Comparison of ENCODE assay signal across 2 cellular contexts in the genomic region with DNA sequence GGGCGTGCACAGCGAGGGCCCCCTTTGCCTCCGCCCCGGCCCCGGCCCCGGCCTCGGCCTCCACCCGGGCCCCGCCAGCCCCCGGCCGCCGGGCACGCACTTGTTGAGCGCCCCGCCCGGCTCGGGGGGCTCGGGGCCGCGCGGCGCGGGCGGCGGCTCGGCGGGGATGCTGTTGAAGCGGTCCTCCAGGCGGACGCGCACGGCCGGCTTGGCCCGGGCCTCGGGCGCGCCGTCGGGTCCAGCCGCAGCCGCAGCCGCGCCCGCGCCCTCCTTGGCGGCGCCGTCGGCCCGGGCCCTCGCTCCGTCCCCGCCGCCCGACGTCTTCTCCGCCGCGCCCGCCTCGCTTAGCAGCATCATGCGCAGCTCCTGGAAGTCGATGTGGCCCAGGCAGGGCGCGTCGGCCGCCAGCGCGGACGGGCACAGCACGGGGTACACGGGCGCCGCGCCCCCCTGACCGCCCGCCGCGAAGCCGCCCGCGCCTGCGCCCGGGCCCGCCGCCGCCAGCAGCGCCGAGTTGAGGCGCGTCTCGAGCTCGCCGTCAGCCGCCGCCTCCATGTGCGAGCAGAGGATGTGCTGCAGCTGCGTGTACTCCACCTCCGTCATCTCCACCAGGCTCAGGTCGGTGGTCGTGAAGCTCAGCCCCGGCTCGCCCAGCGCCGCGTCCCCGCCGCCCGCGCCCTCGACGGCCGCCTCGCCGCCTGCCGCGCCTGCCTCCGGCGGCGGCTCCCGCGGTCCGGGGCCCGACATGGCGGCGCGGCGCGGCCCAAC.
A peak's percentile ranks its signal among the peaks of the same experiment; 100 is the strongest.
TF ChIP-seq lines count a peak whose summit lies in the region.

No MANE protein-coding gene starts in this region.

TF ChIP-seq in K562, 482 proteins besides CTCF, POLR2A, EP300 and RAD21 (continued from another document):
- TF ChIP-seq, protein P1, sequence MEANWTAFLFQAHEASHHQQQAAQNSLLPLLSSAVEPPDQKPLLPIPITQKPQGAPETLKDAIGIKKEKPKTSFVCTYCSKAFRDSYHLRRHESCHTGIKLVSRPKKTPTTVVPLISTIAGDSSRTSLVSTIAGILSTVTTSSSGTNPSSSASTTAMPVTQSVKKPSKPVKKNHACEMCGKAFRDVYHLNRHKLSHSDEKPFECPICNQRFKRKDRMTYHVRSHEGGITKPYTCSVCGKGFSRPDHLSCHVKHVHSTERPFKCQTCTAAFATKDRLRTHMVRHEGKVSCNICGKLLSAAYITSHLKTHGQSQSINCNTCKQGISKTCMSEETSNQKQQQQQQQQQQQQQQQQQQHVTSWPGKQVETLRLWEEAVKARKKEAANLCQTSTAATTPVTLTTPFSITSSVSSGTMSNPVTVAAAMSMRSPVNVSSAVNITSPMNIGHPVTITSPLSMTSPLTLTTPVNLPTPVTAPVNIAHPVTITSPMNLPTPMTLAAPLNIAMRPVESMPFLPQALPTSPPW (CRISPR knock-in tag; IDR thresholded peaks at IDR 0.05): no peak
- TF ChIP-seq CBFA2T3 (IDR thresholded peaks at IDR 0.05) (no peak), SIRT6 (IDR thresholded peaks at IDR 0.05; ENCODE audit: low read depth, low read length) (no peak), NONO (IDR thresholded peaks at IDR 0.05; ENCODE audit: low read depth in 2 of 2, low read length in 1 of 2) (0 out of 4 replicates have a peak, but pooled peaks of 1 of the 2 experiments have one; percentile 23), CBFB (CRISPR knock-in tag; IDR thresholded peaks at IDR 0.05) (no peak), SMAD4 (CRISPR knock-in tag; conservative IDR thresholded peaks at IDR 0.05) (peak; percentile 73; the same call in 1 of the 2 replicates), ZNF449 (CRISPR knock-in tag; IDR thresholded peaks at IDR 0.05) (no peak), YY1 (IDR thresholded peaks at IDR 0.05; ENCODE audit: borderline replicate concordance in 1 of 3, control insufficient read depth in 1 of 3, extremely low read depth in 1 of 3, insufficient read depth in 3 of 3, insufficient read length in 1 of 3, insufficient replicate concordance in 2 of 3, low read depth in 1 of 3, low read length in 2 of 3) (peak in 1 of 3 experiments; percentile 36), E2F6 (IDR thresholded peaks at IDR 0.05; ENCODE audit: borderline replicate concordance in 1 of 2, extremely low read depth in 1 of 2, insufficient read depth in 1 of 2, insufficient read length in 1 of 2, low read depth in 1 of 2, low read length in 1 of 2, poor library complexity in 1 of 2, severe bottlenecking in 1 of 2) (peak; percentile 49 to 66), NFXL1 (CRISPR knock-in tag; IDR thresholded peaks at IDR 0.05) (no peak), SOX6 (IDR thresholded peaks at IDR 0.05) (no peak), FUS (optimal IDR thresholded peaks at IDR 0.05; ENCODE audit: low read depth, low read length) (no peak), SIN3B (IDR thresholded peaks at IDR 0.05; ENCODE audit: low read depth) (0 out of 2 replicates have a peak, but pooled peaks have one; percentile 11), ZNF384 (IDR thresholded peaks at IDR 0.05; ENCODE audit: low read depth, low read length) (no peak), ZNF766 (CRISPR knock-in tag; conservative IDR thresholded peaks at IDR 0.05) (no peak)
- TF ChIP-seq, protein P2, sequence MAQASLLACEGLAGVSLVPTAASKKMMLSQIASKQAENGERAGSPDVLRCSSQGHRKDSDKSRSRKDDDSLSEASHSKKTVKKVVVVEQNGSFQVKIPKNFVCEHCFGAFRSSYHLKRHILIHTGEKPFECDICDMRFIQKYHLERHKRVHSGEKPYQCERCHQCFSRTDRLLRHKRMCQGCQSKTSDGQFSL (CRISPR knock-in tag; IDR thresholded peaks at IDR 0.05): no peak
- TF ChIP-seq, protein P2 (tag; IDR thresholded peaks at IDR 0.05): no peak

TF ChIP-seq in HepG2, 621 proteins besides CTCF, POLR2A, EP300 and RAD21 (continued from another document and continues in another):
- TF ChIP-seq SATB2 (CRISPR knock-in tag; IDR thresholded peaks at IDR 0.05) (no peak), ZNF674 (CRISPR knock-in tag; IDR thresholded peaks at IDR 0.05; ENCODE audit: low read depth) (no peak), EEA1 (CRISPR knock-in tag; IDR thresholded peaks at IDR 0.05; ENCODE audit: borderline replicate concordance) (0 out of 2 replicates have a peak, but pooled peaks have one; percentile 59), EHMT2 (IDR thresholded peaks at IDR 0.05; ENCODE audit: borderline replicate concordance, low read depth, low read length) (no peak), HMGXB4 (CRISPR knock-in tag; IDR thresholded peaks at IDR 0.05; ENCODE audit: borderline replicate concordance in 1 of 2, low read depth in 1 of 2) (0 out of 4 replicates have a peak, but pooled peaks of 1 of the 2 experiments have one; percentile 7), ZNF768 (CRISPR knock-in tag; IDR thresholded peaks at IDR 0.05) (peak; percentile 35; the same call in 1 of the 2 replicates), ZNF383 (CRISPR knock-in tag; IDR thresholded peaks at IDR 0.05; ENCODE audit: borderline replicate concordance) (no peak), ZNF788 (CRISPR knock-in tag; IDR thresholded peaks at IDR 0.05; ENCODE audit: borderline replicate concordance) (no peak), ZNF749 (CRISPR knock-in tag; IDR thresholded peaks at IDR 0.05; ENCODE audit: borderline replicate concordance) (no peak), ZBTB21 (CRISPR knock-in tag; IDR thresholded peaks at IDR 0.05) (no peak), KDM5A (IDR thresholded peaks at IDR 0.05; ENCODE audit: borderline replicate concordance, low read length) (no peak), KDM5B (CRISPR knock-in tag; IDR thresholded peaks at IDR 0.05; ENCODE audit: borderline replicate concordance) (no peak; the same call in 1 of the 2 replicates), TRAFD1 (CRISPR knock-in tag; IDR thresholded peaks at IDR 0.05; ENCODE audit: borderline replicate concordance) (no peak), MAX (IDR thresholded peaks at IDR 0.05) (0 out of 2 replicates have a peak, but pooled peaks have one; percentile 30), ZNF776 (CRISPR knock-in tag; IDR thresholded peaks at IDR 0.05) (peak; percentile 82; the same call in 1 of the 2 replicates), RBAK (CRISPR knock-in tag; IDR thresholded peaks at IDR 0.05) (no peak), ONECUT2 (CRISPR knock-in tag; IDR thresholded peaks at IDR 0.05) (no peak), ZNF205 (CRISPR knock-in tag; IDR thresholded peaks at IDR 0.05) (no peak)
- TF ChIP-seq, protein P3, sequence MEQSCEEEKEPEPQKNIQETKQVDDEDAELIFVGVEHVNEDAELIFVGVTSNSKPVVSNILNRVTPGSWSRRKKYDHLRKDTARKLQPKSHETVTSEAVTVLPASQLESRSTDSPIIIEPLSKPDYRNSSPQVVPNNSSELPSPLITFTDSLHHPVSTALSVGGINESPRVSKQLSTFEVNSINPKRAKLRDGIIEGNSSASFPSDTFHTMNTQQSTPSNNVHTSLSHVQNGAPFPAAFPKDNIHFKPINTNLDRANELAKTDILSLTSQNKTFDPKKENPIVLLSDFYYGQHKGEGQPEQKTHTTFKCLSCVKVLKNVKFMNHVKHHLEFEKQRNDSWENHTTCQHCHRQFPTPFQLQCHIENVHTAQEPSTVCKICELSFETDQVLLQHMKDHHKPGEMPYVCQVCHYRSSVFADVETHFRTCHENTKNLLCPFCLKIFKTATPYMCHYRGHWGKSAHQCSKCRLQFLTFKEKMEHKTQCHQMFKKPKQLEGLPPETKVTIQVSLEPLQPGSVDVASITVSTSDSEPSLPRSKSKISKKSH (CRISPR knock-in tag; IDR thresholded peaks at IDR 0.05; ENCODE audit: borderline replicate concordance): no peak
- TF ChIP-seq, protein P4, sequence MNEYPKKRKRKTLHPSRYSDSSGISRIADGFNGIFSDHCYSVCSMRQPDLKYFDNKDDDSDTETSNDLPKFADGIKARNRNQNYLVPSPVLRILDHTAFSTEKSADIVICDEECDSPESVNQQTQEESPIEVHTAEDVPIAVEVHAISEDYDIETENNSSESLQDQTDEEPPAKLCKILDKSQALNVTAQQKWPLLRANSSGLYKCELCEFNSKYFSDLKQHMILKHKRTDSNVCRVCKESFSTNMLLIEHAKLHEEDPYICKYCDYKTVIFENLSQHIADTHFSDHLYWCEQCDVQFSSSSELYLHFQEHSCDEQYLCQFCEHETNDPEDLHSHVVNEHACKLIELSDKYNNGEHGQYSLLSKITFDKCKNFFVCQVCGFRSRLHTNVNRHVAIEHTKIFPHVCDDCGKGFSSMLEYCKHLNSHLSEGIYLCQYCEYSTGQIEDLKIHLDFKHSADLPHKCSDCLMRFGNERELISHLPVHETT (CRISPR knock-in tag; conservative IDR thresholded peaks at IDR 0.05): 0 out of 2 replicates have a peak, but pooled peaks have one; percentile 2
- TF ChIP-seq, protein P5, sequence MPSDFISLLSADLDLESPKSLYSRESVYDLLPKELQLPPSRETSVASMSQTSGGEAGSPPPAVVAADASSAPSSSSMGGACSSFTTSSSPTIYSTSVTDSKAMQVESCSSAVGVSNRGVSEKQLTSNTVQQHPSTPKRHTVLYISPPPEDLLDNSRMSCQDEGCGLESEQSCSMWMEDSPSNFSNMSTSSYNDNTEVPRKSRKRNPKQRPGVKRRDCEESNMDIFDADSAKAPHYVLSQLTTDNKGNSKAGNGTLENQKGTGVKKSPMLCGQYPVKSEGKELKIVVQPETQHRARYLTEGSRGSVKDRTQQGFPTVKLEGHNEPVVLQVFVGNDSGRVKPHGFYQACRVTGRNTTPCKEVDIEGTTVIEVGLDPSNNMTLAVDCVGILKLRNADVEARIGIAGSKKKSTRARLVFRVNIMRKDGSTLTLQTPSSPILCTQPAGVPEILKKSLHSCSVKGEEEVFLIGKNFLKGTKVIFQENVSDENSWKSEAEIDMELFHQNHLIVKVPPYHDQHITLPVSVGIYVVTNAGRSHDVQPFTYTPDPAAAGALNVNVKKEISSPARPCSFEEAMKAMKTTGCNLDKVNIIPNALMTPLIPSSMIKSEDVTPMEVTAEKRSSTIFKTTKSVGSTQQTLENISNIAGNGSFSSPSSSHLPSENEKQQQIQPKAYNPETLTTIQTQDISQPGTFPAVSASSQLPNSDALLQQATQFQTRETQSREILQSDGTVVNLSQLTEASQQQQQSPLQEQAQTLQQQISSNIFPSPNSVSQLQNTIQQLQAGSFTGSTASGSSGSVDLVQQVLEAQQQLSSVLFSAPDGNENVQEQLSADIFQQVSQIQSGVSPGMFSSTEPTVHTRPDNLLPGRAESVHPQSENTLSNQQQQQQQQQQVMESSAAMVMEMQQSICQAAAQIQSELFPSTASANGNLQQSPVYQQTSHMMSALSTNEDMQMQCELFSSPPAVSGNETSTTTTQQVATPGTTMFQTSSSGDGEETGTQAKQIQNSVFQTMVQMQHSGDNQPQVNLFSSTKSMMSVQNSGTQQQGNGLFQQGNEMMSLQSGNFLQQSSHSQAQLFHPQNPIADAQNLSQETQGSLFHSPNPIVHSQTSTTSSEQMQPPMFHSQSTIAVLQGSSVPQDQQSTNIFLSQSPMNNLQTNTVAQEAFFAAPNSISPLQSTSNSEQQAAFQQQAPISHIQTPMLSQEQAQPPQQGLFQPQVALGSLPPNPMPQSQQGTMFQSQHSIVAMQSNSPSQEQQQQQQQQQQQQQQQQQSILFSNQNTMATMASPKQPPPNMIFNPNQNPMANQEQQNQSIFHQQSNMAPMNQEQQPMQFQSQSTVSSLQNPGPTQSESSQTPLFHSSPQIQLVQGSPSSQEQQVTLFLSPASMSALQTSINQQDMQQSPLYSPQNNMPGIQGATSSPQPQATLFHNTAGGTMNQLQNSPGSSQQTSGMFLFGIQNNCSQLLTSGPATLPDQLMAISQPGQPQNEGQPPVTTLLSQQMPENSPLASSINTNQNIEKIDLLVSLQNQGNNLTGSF (CRISPR knock-in tag; IDR thresholded peaks at IDR 0.05): no peak
- TF ChIP-seq, protein P6, sequence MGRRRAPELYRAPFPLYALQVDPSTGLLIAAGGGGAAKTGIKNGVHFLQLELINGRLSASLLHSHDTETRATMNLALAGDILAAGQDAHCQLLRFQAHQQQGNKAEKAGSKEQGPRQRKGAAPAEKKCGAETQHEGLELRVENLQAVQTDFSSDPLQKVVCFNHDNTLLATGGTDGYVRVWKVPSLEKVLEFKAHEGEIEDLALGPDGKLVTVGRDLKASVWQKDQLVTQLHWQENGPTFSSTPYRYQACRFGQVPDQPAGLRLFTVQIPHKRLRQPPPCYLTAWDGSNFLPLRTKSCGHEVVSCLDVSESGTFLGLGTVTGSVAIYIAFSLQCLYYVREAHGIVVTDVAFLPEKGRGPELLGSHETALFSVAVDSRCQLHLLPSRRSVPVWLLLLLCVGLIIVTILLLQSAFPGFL (CRISPR knock-in tag; IDR thresholded peaks at IDR 0.05): no peak
